1 cellular context compared by ENCODE assay signal in genomic region chr21:43646550-43647260, GRCh38.
TF ChIP-seq lines count a peak whose summit lies in the region.

No MANE protein-coding gene starts in this region.

TF ChIP-seq in SK-N-SH, 30 proteins besides CTCF, POLR2A, EP300 and RAD21 (continued from another document):
- TF ChIP-seq PBX3 (IDR thresholded peaks at IDR 0.05) (peak; percentile 74), ZBTB33 (IDR thresholded peaks at IDR 0.05; ENCODE audit: borderline replicate concordance, low read depth) (no peak)
